ENCODE assay signal across 23 cellular contexts in the genomic region with DNA sequence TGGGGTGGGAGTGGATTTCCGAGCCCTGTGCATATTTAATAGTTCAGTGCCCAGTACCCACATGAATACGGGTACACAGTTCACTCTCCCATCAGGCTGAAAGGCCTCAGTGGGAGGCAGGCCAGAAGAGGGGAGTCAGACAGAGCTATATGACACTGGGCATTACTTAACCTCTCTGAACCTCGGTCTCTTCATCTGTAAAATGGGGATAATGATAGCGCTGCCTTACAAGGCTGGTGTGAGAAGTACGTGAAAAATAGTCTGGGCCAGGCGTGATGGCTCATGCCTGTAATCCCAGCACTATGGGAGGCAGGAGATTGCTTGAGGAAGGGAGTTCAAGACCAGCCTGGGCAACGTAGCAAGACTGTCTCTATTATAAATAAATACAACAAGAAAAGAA.
"Had no signal": no experiment of that assay in that cellular context is flagged by ENCODE, and none has a peak within 500 bp of the region (broad histone marks: within the 10 kb centered on the region; RNA-seq: fewer than 3 reads in every experiment).

No MANE protein-coding gene starts in this region.

- H3K4me3 Mint-ChIP-seq: activated B cell treated with CpG ODN at 0.5 μM for 24 hours; activated CD4-positive, alpha-beta T cell treated with anti-CD3 and anti-CD28 coated beads, Interleukin-2, amount 10 ng/mL, durations not matched to agents 24 days and 14 days; activated naive CD8-positive, alpha-beta T cell treated with anti-CD3 and anti-CD28 coated beads for 36 hours; dendritic cell treated with granulocyte-macrophage colony-stimulating factor and Interleukin-4, amounts not matched to agents 40 ng/mL and 50 ng/mL, for 4 days; memory B cell; naive thymus-derived CD4-positive, alpha-beta T cell; T-helper 1 cell treated with Interleukin-12 subunit alpha and Interleukin-12 subunit beta and Interleukin-4 antibody, amounts not matched to agents 30 μg/mL and 1 μg/mL, for 36 hours had no signal

- H3K9me3 Mint-ChIP-seq: activated B cell treated with CpG ODN at 0.5 μM for 24 hours; activated CD4-positive, alpha-beta T cell treated with anti-CD3 and anti-CD28 coated beads, Interleukin-2, amount 10 ng/mL, durations not matched to agents 24 days and 14 days; activated naive CD8-positive, alpha-beta T cell treated with anti-CD3 and anti-CD28 coated beads for 36 hours; dendritic cell treated with granulocyte-macrophage colony-stimulating factor and Interleukin-4, amounts not matched to agents 40 ng/mL and 50 ng/mL, for 4 days; memory B cell; naive thymus-derived CD4-positive, alpha-beta T cell; T-helper 1 cell treated with Interleukin-12 subunit alpha and Interleukin-12 subunit beta and Interleukin-4 antibody, amounts not matched to agents 30 μg/mL and 1 μg/mL, for 36 hours had no signal

- H3K36me3 ChIP-seq: brain microvascular endothelial cell, left lung, suprapubic skin, upper lobe of left lung had no signal

- H3K9me3 ChIP-seq: left lung, mucosa of descending colon, suprapubic skin, upper lobe of left lung had no signal

- H3K27ac Mint-ChIP-seq: activated B cell treated with CpG ODN at 0.5 μM for 24 hours; activated CD4-positive, alpha-beta T cell treated with anti-CD3 and anti-CD28 coated beads, Interleukin-2, amount 10 ng/mL, durations not matched to agents 24 days and 14 days; activated naive CD8-positive, alpha-beta T cell treated with anti-CD3 and anti-CD28 coated beads for 36 hours; dendritic cell treated with granulocyte-macrophage colony-stimulating factor and Interleukin-4, amounts not matched to agents 40 ng/mL and 50 ng/mL, for 4 days; memory B cell; naive thymus-derived CD4-positive, alpha-beta T cell; T-helper 1 cell treated with Interleukin-12 subunit alpha and Interleukin-12 subunit beta and Interleukin-4 antibody, amounts not matched to agents 30 μg/mL and 1 μg/mL, for 36 hours had no signal

- FAIRE-seq: frontal cortex, small intestine had no signal

- H3K4me3 ChIP-seq: left lung, mucosa of descending colon, suprapubic skin, upper lobe of left lung had no signal

- DNase-seq: activated B cell treated with CpG ODN at 0.5 μM for 24 hours; activated CD4-positive, alpha-beta T cell treated with anti-CD3 and anti-CD28 coated beads, Interleukin-2, amount 10 ng/mL, durations not matched to agents 24 days and 14 days; activated CD8-positive, alpha-beta memory T cell treated with anti-CD3 and anti-CD28 coated beads, Interleukin-2, amount 50 U/mL, for 48 hours; activated naive CD8-positive, alpha-beta T cell treated with anti-CD3 and anti-CD28 coated beads for 36 hours; amygdala; brain microvascular endothelial cell; cerebellar nuclear complex; islet precursor cell; left lung; naive thymus-derived CD4-positive, alpha-beta T cell; nucleus accumbens; small intestine; stimulated activated CD4-positive, alpha-beta T cell treated with anti-CD3 and anti-CD28 coated beads, Interleukin-4, amount 100 ng/mL, for 24 hours; stimulated activated CD8-positive, alpha-beta memory T cell treated with anti-CD3 and anti-CD28 coated beads, Interleukin-4, amount 100 ng/mL, for 48 hours; stimulated activated naive CD4-positive, alpha-beta T cell treated with Interleukin-2 at 50 U/mL for 16 hours; upper lobe of left lung had no signal

- H3K27ac ChIP-seq: brain microvascular endothelial cell, left lung, suprapubic skin, upper lobe of left lung had no signal

- H3K27me3 ChIP-seq: brain microvascular endothelial cell had no signal

- ATAC-seq: left lung; mucosa of descending colon; naive thymus-derived CD4-positive, alpha-beta T cell; right cardiac atrium had no signal

- H3K36me3 Mint-ChIP-seq: activated naive CD8-positive, alpha-beta T cell treated with anti-CD3 and anti-CD28 coated beads for 36 hours had no signal
